2 cellular contexts compared by ENCODE assay signal in genomic region chr9:38052147-38052546, GRCh38.
TF ChIP-seq lines count a peak whose summit lies in the region.

No MANE protein-coding gene starts in this region.

TF ChIP-seq in IMR-90, 13 proteins besides CTCF, POLR2A, EP300 and RAD21 (continued from another document):
- no peak for TF ChIP-seq USF2 (IDR thresholded peaks at IDR 0.05; ENCODE audit: low read depth, low read length)
- TF ChIP-seq RCOR1 (IDR thresholded peaks at IDR 0.05; ENCODE audit: insufficient replicate concordance, low read length) = no peak
- no peak for TF ChIP-seq MAFK (IDR thresholded peaks at IDR 0.05; ENCODE audit: low read depth, low read length)
- no peak for TF ChIP-seq SMC3 (IDR thresholded peaks at IDR 0.05; ENCODE audit: low read depth, low read length)
TF ChIP-seq in IMR-90: peak in this region for 0.

TF ChIP-seq in WTC11, 78 proteins besides CTCF, POLR2A, EP300 and RAD21 (continued from another document):
- TF ChIP-seq ATF3 (CRISPR knock-in tag; conservative IDR thresholded peaks at IDR 0.05) (no peak), OVOL2 (CRISPR knock-in tag; IDR thresholded peaks at IDR 0.05; ENCODE audit: borderline replicate concordance) (no peak), PRDM15 (CRISPR knock-in tag; IDR thresholded peaks at IDR 0.05) (no peak)
